Comparison of ENCODE assay signal across 1 cellular context in genomic region chr11:75399344-75400109, GRCh38.
TF ChIP-seq lines count a peak whose summit lies in the region.

RPS3 (plus strand) TSS chr11:75399518; CDS start chr11:75399548, 30 bp downstream.

TF ChIP-seq in K562, 482 proteins besides CTCF, POLR2A, EP300 and RAD21 (continued from another document and continues in another):
- TF ChIP-seq ZNF395 (CRISPR knock-in tag; IDR thresholded peaks at IDR 0.05) = peak; percentile 62; the same call in 1 of the 2 replicates
- TF ChIP-seq GATA2 (CRISPR knock-in tag; IDR thresholded peaks at IDR 0.05) = no peak
- TF ChIP-seq VEZF1 (CRISPR knock-in tag; IDR thresholded peaks at IDR 0.05) = peak; percentile 47
- peak; percentile 84 for TF ChIP-seq SAP30 (IDR thresholded peaks at IDR 0.05; ENCODE audit: borderline replicate concordance, insufficient read depth, low read depth, low read length, poor library complexity, severe bottlenecking)
- TF ChIP-seq ZNF408 (CRISPR knock-in tag; IDR thresholded peaks at IDR 0.05; ENCODE audit: low read depth) = no peak
- TF ChIP-seq LCOR (CRISPR knock-in tag; IDR thresholded peaks at IDR 0.05) = peak; percentile 91
- TF ChIP-seq ZNF324 (CRISPR knock-in tag; IDR thresholded peaks at IDR 0.05) = no peak
- TF ChIP-seq ZNF785 (CRISPR knock-in tag; IDR thresholded peaks at IDR 0.05) = no peak
- peak; percentile 79 for TF ChIP-seq NBN (IDR thresholded peaks at IDR 0.05; ENCODE audit: low read depth)
- TF ChIP-seq HDAC1 (IDR thresholded peaks at IDR 0.05) = peak in 1 of 2 experiments; percentile 93; a peak in 2 of 4 replicates
- no peak for TF ChIP-seq SAFB2 (IDR thresholded peaks at IDR 0.05; ENCODE audit: borderline replicate concordance, low read depth, low read length, severe bottlenecking)
- TF ChIP-seq SMAD4 (CRISPR knock-in tag; conservative IDR thresholded peaks at IDR 0.05) = peak; percentile 46; the same call in 1 of the 2 replicates
- no peak for TF ChIP-seq ZNF311 (CRISPR knock-in tag; IDR thresholded peaks at IDR 0.05)
- TF ChIP-seq XRCC5 (IDR thresholded peaks at IDR 0.05; ENCODE audit: low read depth, low read length) = peak; percentile 76
- TF ChIP-seq MED1 (CRISPR knock-in tag; IDR thresholded peaks at IDR 0.05; ENCODE audit: borderline replicate concordance) = 0 out of 2 replicates have a peak, but pooled peaks have one; percentile 22
- TF ChIP-seq ZNF124 (CRISPR knock-in tag; IDR thresholded peaks at IDR 0.05) = no peak
- no peak for TF ChIP-seq FOXA1 (IDR thresholded peaks at IDR 0.05; ENCODE audit: borderline replicate concordance)
- TF ChIP-seq CHD7 (IDR thresholded peaks at IDR 0.05; ENCODE audit: low read depth, low read length) = no peak
- peak; percentile 71; the same call in 1 of the 2 replicates for TF ChIP-seq SREBF1 (IDR thresholded peaks at IDR 0.05; ENCODE audit: borderline replicate concordance, low read depth, low read length)
- TF ChIP-seq NFIX (CRISPR knock-in tag; IDR thresholded peaks at IDR 0.05; ENCODE audit: low read depth) = no peak
- no peak for TF ChIP-seq IRF9 (tag; IDR thresholded peaks at IDR 0.05)
- no peak for TF ChIP-seq ZC3H4 (CRISPR knock-in tag; IDR thresholded peaks at IDR 0.05; ENCODE audit: borderline replicate concordance)
- TF ChIP-seq MCM2 (IDR thresholded peaks at IDR 0.05; ENCODE audit: low read depth) = no peak
- no peak for TF ChIP-seq ILK (tag; IDR thresholded peaks at IDR 0.05; ENCODE audit: borderline replicate concordance, low read depth)
- TF ChIP-seq ZHX1 (conservative IDR thresholded peaks at IDR 0.05; ENCODE audit: low read length) = no peak
- no peak for TF ChIP-seq HIVEP1 (CRISPR knock-in tag; IDR thresholded peaks at IDR 0.05)
- no peak for TF ChIP-seq WHSC1 (IDR thresholded peaks at IDR 0.05; ENCODE audit: low read length)
- TF ChIP-seq HMG20B (CRISPR knock-in tag; IDR thresholded peaks at IDR 0.05) = no peak
- TF ChIP-seq POLR2AphosphoS2 (IDR thresholded peaks at IDR 0.05; ENCODE audit: low read length) = peak; percentile 80; the same call in 1 of the 2 replicates
- peak; percentile 96 for TF ChIP-seq ARID4B (CRISPR knock-in tag; IDR thresholded peaks at IDR 0.05)
- peak; percentile 84; the same call in 1 of the 2 replicates for TF ChIP-seq SIN3B (IDR thresholded peaks at IDR 0.05; ENCODE audit: low read depth)
- TF ChIP-seq HDAC3 (IDR thresholded peaks at IDR 0.05; ENCODE audit: borderline replicate concordance, partially characterized antibody) = no peak
- TF ChIP-seq ZNF445 (CRISPR knock-in tag; IDR thresholded peaks at IDR 0.05; ENCODE audit: low read depth) = no peak
- no peak for TF ChIP-seq EHMT2 (IDR thresholded peaks at IDR 0.05)
- TF ChIP-seq SMARCC2 (IDR thresholded peaks at IDR 0.05; ENCODE audit: low read depth) = peak; percentile 63; the same call in 1 of the 2 replicates
- no peak for TF ChIP-seq CREBBP (IDR thresholded peaks at IDR 0.05; ENCODE audit: low read depth, low read length)
- peak; percentile 99 for TF ChIP-seq TAF1 (IDR thresholded peaks at IDR 0.05; ENCODE audit: control insufficient read depth, extremely low read depth, insufficient read depth, low read length, severe bottlenecking)
- TF ChIP-seq U2AF1 (optimal IDR thresholded peaks at IDR 0.05; ENCODE audit: low read depth, low read length) = peak; percentile 81
- no peak for TF ChIP-seq ZNF668 (CRISPR knock-in tag; IDR thresholded peaks at IDR 0.05)
- no peak for TF ChIP-seq U2AF2 (optimal IDR thresholded peaks at IDR 0.05; ENCODE audit: low read depth, low read length)
